Comparison of ENCODE assay signal across 6 cellular contexts in the genomic region with DNA sequence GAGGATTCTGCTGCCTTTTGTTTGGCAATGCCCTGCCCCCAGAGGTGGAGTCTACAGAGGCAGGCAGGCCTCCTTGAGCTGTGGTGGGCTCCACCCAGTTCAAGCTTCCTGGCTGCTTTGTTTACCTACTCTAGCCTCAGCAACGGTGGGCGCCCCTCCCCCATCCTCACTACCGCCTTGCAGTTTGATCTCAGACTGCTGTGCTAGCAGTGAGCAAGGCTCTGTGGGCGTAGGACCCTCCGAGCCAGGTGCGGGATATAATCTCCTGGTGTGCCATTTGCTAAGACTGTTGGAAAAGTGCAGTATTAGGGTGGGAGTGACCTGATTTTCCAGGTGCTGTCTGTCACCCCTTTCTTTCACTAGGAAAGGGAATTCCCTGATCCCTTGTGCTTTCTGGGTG. TPM values are rescaled to one million over a fixed set of nuclear protein-coding genes. Genes with fewer than 3 reads are reported as not detected.
"Had no signal": no experiment of that assay in that cellular context is flagged by ENCODE, and none has a peak within 500 bp of the region (broad histone marks: within the 10 kb centered on the region; RNA-seq: fewer than 3 reads in every experiment).

No MANE protein-coding gene starts in this region.

RNA-seq across cellular contexts. Expression of gene DDC, which starts 11.2 kb away (rescaled TPM):
- total RNA-seq: GM23248, GM23338, H1, H4, H9, HFFc6 had no signal
- polyA plus RNA-seq: GM23248, GM23338 had no signal
